In the genomic region with DNA sequence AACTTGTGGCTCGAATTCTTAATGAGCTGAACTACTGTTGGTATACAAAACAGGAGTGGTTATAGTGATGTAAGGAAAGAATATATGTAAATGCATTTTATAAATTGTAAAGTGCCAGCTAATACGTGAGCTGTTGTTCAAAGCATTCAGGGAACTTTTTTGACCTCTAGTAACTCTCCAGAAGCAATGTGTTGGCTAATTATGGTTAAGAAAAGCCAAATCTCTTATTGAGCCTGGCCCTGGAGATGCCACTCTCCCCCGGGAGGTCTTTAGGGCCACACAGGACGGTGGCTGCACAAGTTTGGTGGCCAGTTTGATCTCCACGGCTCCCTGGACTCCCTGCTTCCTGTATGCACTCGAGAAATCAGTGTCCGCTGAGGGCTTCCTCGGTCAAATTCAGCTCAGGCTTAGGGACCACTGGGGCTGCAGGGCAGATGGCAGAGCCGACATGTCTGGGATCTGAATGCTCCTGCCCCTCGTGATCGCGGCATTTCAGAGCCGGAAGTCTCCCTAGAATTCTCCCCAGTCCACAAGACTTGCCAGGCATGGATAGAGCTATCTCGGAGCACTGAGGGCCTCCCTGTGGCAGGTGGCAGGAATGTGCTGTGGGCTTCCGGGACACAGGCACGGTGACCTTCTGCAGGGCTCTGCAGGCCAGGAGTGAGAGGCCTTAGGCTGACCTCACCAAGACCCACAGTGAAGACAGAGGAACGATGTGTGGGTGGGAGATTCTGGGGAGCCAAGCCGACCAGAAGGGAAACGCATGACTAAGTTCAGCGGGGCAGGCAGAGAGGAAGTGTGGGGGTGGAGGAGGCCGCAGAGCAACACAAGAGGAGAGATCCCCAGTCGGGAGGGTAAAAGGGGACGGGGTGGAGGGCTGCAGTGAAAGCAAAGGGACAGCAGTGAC, we compare ENCODE assay signal across 1 cellular context.
TF ChIP-seq lines count a peak whose summit lies in the region.

No MANE protein-coding gene starts in this region.

TF ChIP-seq in HepG2, 621 proteins besides CTCF, POLR2A, EP300 and RAD21 (continued from another document):
- TF ChIP-seq, protein P1, sequence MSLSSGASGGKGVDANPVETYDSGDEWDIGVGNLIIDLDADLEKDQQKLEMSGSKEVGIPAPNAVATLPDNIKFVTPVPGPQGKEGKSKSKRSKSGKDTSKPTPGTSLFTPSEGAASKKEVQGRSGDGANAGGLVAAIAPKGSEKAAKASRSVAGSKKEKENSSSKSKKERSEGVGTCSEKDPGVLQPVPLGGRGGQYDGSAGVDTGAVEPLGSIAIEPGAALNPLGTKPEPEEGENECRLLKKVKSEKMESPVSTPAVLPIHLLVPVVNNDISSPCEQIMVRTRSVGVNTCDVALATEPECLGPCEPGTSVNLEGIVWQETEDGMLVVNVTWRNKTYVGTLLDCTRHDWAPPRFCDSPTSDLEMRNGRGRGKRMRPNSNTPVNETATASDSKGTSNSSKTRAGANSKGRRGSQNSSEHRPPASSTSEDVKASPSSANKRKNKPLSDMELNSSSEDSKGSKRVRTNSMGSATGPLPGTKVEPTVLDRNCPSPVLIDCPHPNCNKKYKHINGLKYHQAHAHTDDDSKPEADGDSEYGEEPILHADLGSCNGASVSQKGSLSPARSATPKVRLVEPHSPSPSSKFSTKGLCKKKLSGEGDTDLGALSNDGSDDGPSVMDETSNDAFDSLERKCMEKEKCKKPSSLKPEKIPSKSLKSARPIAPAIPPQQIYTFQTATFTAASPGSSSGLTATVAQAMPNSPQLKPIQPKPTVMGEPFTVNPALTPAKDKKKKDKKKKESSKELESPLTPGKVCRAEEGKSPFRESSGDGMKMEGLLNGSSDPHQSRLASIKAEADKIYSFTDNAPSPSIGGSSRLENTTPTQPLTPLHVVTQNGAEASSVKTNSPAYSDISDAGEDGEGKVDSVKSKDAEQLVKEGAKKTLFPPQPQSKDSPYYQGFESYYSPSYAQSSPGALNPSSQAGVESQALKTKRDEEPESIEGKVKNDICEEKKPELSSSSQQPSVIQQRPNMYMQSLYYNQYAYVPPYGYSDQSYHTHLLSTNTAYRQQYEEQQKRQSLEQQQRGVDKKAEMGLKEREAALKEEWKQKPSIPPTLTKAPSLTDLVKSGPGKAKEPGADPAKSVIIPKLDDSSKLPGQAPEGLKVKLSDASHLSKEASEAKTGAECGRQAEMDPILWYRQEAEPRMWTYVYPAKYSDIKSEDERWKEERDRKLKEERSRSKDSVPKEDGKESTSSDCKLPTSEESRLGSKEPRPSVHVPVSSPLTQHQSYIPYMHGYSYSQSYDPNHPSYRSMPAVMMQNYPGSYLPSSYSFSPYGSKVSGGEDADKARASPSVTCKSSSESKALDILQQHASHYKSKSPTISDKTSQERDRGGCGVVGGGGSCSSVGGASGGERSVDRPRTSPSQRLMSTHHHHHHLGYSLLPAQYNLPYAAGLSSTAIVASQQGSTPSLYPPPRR (CRISPR knock-in tag; IDR thresholded peaks at IDR 0.05; ENCODE audit: borderline replicate concordance): no peak
- TF ChIP-seq, protein P2, sequence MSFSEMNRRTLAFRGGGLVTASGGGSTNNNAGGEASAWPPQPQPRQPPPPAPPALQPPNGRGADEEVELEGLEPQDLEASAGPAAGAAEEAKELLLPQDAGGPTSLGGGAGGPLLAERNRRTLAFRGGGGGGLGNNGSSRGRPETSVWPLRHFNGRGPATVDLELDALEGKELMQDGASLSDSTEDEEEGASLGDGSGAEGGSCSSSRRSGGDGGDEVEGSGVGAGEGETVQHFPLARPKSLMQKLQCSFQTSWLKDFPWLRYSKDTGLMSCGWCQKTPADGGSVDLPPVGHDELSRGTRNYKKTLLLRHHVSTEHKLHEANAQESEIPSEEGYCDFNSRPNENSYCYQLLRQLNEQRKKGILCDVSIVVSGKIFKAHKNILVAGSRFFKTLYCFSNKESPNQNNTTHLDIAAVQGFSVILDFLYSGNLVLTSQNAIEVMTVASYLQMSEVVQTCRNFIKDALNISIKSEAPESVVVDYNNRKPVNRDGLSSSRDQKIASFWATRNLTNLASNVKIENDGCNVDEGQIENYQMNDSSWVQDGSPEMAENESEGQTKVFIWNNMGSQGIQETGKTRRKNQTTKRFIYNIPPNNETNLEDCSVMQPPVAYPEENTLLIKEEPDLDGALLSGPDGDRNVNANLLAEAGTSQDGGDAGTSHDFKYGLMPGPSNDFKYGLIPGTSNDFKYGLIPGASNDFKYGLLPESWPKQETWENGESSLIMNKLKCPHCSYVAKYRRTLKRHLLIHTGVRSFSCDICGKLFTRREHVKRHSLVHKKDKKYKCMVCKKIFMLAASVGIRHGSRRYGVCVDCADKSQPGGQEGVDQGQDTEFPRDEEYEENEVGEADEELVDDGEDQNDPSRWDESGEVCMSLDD (CRISPR knock-in tag; IDR thresholded peaks at IDR 0.05; ENCODE audit: borderline replicate concordance): no peak
- TF ChIP-seq, protein P3, sequence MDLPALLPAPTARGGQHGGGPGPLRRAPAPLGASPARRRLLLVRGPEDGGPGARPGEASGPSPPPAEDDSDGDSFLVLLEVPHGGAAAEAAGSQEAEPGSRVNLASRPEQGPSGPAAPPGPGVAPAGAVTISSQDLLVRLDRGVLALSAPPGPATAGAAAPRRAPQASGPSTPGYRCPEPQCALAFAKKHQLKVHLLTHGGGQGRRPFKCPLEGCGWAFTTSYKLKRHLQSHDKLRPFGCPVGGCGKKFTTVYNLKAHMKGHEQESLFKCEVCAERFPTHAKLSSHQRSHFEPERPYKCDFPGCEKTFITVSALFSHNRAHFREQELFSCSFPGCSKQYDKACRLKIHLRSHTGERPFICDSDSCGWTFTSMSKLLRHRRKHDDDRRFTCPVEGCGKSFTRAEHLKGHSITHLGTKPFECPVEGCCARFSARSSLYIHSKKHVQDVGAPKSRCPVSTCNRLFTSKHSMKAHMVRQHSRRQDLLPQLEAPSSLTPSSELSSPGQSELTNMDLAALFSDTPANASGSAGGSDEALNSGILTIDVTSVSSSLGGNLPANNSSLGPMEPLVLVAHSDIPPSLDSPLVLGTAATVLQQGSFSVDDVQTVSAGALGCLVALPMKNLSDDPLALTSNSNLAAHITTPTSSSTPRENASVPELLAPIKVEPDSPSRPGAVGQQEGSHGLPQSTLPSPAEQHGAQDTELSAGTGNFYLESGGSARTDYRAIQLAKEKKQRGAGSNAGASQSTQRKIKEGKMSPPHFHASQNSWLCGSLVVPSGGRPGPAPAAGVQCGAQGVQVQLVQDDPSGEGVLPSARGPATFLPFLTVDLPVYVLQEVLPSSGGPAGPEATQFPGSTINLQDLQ (CRISPR knock-in tag; IDR thresholded peaks at IDR 0.05): no peak
- TF ChIP-seq ADNP (CRISPR knock-in tag; IDR thresholded peaks at IDR 0.05) (no peak), POLR2G (IDR thresholded peaks at IDR 0.05; ENCODE audit: low read depth, low read length) (no peak), ZNF253 (CRISPR knock-in tag; IDR thresholded peaks at IDR 0.05; ENCODE audit: borderline replicate concordance) (no peak), ZNF563 (CRISPR knock-in tag; IDR thresholded peaks at IDR 0.05) (no peak)
- TF ChIP-seq, protein P4, sequence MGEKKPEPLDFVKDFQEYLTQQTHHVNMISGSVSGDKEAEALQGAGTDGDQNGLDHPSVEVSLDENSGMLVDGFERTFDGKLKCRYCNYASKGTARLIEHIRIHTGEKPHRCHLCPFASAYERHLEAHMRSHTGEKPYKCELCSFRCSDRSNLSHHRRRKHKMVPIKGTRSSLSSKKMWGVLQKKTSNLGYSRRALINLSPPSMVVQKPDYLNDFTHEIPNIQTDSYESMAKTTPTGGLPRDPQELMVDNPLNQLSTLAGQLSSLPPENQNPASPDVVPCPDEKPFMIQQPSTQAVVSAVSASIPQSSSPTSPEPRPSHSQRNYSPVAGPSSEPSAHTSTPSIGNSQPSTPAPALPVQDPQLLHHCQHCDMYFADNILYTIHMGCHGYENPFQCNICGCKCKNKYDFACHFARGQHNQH (CRISPR knock-in tag; IDR thresholded peaks at IDR 0.05): no peak
